12 cellular contexts compared by ENCODE assay signal in the genomic region with DNA sequence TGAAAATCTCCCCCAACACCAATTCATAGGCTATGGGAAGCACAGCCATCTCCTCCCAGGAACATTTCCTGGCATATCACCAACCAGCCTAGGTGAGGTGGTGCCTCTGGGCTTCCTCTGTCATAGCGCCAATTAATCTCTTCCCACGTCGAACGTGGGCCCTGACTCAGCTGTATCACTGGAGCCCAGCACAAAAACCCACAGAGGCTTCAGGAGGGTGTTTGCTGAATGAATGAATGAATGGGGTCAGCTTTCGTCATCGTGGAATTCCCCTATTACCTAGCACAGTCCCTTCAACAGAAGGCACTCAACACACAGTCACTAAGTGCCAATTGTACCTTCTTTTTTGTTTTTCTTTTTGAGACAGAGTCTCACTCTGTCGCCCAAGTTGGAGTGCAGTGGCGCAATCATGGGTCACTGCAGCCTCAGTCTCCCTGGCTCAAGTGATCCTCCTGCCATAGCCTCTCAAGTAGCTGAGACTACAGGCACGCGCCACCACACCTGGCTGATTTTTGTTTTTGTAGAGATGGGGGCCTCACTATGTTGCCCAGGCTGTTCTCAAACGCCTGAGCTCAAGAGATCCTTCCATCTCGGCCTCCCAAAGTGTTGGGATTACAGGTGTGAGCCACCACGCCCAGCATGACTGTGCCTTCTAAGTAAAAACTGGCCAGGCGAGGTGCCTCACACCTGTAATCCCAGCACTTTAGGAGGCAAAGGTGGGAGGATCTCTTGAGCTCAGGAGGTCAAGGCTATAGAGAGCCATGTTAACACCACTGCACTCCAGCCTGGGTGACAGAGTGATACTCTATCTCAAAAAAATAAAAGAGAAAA. TPM values are rescaled to one million over a fixed set of nuclear protein-coding genes. Genes with fewer than 3 reads are reported as not detected.
DNase-seq lines count a peak whose midpoint lies in the region; ATAC-seq and TF ChIP-seq lines count a peak whose summit lies in the region.
"Had no signal": no experiment of that assay in that cellular context is flagged by ENCODE, and none has a peak within 500 bp of the region (broad histone marks: within the 10 kb centered on the region; RNA-seq: fewer than 3 reads in every experiment).

No MANE protein-coding gene starts in this region.

- TF ChIP-seq CTCF in CD4-positive, alpha-beta T cell (IDR thresholded peaks at IDR 0.05) = no peak
- no peak for TF ChIP-seq CTCF in SU-DHL-6 (IDR thresholded peaks at IDR 0.05; ENCODE audit: insufficient read depth, low read length, poor library complexity, severe bottlenecking)

- peak; percentile 10 for ATAC-seq in CD4-positive, alpha-beta T cell (ENCODE audit: poor library complexity)
- ATAC-seq in activated naive CD8-positive, alpha-beta T cell treated with anti-CD3 and anti-CD28 coated beads, Interleukin-2, amount 50 U/mL, for 24 hours = peak; percentile 45
- no peak for ATAC-seq in HG03378 (IDR thresholded peaks at IDR 0.05; ENCODE audit: unreplicated experiment)
- ATAC-seq: left lung had no signal

- peaks cover 46% of the 10 kb centered on the region for H3K4me1 Mint-ChIP-seq in CD4-positive, alpha-beta T cell (ENCODE audit: low read depth)
- H3K4me1 Mint-ChIP-seq in activated naive CD8-positive, alpha-beta T cell treated with anti-CD3 and anti-CD28 coated beads, Interleukin-2, amount 50 U/mL, for 24 hours = peaks cover 43% of the 10 kb centered on the region

- H3K36me3 ChIP-seq in SU-DHL-6 (ENCODE audit: low read length) = no peaks in the 10 kb centered on the region
- H3K36me3 ChIP-seq: left lung had no signal

- H3K27ac ChIP-seq in CD4-positive, alpha-beta T cell (ENCODE audit: low read depth, low read length) = peak overlapping the region; percentile 87
- no peak overlapping the region for H3K27ac ChIP-seq in SU-DHL-6 (ENCODE audit: low read depth, low read length)

- peak in 7 of 10 experiments; percentile 11 to 50 (median 42) for DNase-seq in CD4-positive, alpha-beta T cell
- DNase-seq in activated naive CD8-positive, alpha-beta T cell treated with anti-CD3 and anti-CD28 coated beads, Interleukin-2, amount 50 U/mL, for 24 hours = peak; percentile 55
- DNase-seq in renal cortical epithelial cell (ENCODE audit: low read depth) (peak; percentile 69), HT-29 (ENCODE audit: low spot score) (no peak), AG08396 (ENCODE audit: low spot score) (no peak), NCI-H2081 treated with DMSO at 0.1 percent for 48 hours (lab: John Stamatoyannopoulos, UW) (no peak)
- DNase-seq: DMS79, NCI-H1930, stomach had no signal

- peak overlapping the region; percentile 98 for H3K27ac Mint-ChIP-seq in CD4-positive, alpha-beta T cell
- H3K27ac Mint-ChIP-seq in activated naive CD8-positive, alpha-beta T cell treated with anti-CD3 and anti-CD28 coated beads, Interleukin-2, amount 50 U/mL, for 24 hours = peak overlapping the region; percentile 92

- H3K9me2 ChIP-seq in SU-DHL-6 (replicated peaks; ENCODE audit: insufficient read depth, low read length) = no peaks in the 10 kb centered on the region

- peak overlapping the region; percentile 7; the same call in 1 of the 2 replicates for H3K9ac ChIP-seq in SU-DHL-6 (ENCODE audit: low read length)

- no peaks in the 10 kb centered on the region for H3K27me3 Mint-ChIP-seq in CD4-positive, alpha-beta T cell
- H3K27me3 Mint-ChIP-seq in activated naive CD8-positive, alpha-beta T cell treated with anti-CD3 and anti-CD28 coated beads, Interleukin-2, amount 50 U/mL, for 24 hours = no peaks in the 10 kb centered on the region

- H3K4me3 Mint-ChIP-seq in CD4-positive, alpha-beta T cell = peak overlapping the region; percentile 92
- peak overlapping the region; percentile 66 for H3K4me3 Mint-ChIP-seq in activated naive CD8-positive, alpha-beta T cell treated with anti-CD3 and anti-CD28 coated beads, Interleukin-2, amount 50 U/mL, for 24 hours

- POLR2A ChIA-PET in CD4-positive, alpha-beta T cell (lab: Charles Lee) = interaction anchor here (1.2 to 3.1 kb wide), 5 partner anchors 9 to 149 kb away, joined by 5 to 43 read pairs (median 7); a partner anchor contains a TSS

- intact Hi-C loops in CD4-positive, alpha-beta T cell (cut with DNase I, micrococcal nuclease) = no loop called here

- H3K9me3 Mint-ChIP-seq in CD4-positive, alpha-beta T cell = no peaks in the 10 kb centered on the region
- no peaks in the 10 kb centered on the region for H3K9me3 Mint-ChIP-seq in activated naive CD8-positive, alpha-beta T cell treated with anti-CD3 and anti-CD28 coated beads, Interleukin-2, amount 50 U/mL, for 24 hours

- H2AFZ ChIP-seq in SU-DHL-6 (ENCODE audit: low read depth, low read length, severe bottlenecking) = no peak overlapping the region

- peaks cover 2% of the 10 kb centered on the region; the same call in 1 of the 2 replicates for H3K79me2 ChIP-seq in SU-DHL-6 (ENCODE audit: insufficient read depth, low read length)

- no peak overlapping the region for H3K4me3 ChIP-seq in SU-DHL-6 (ENCODE audit: insufficient read depth, low read length, poor library complexity, severe bottlenecking)
- H3K4me3 ChIP-seq: left lung, stomach had no signal

- no peak overlapping the region for H3K4me2 ChIP-seq in SU-DHL-6 (ENCODE audit: low read depth, low read length, poor library complexity, severe bottlenecking)

- CTCF ChIA-PET in CD4-positive, alpha-beta T cell (lab: Charles Lee) = interaction anchor here (1.0 to 1.7 kb wide), 6 partner anchors 9 to 62 kb away, joined by 3 to 8 read pairs (median 4); a partner anchor contains a TSS

- H3K36me3 Mint-ChIP-seq in CD4-positive, alpha-beta T cell (ENCODE audit: low read depth) = no peaks in the 10 kb centered on the region
- no peaks in the 10 kb centered on the region for H3K36me3 Mint-ChIP-seq in activated naive CD8-positive, alpha-beta T cell treated with anti-CD3 and anti-CD28 coated beads, Interleukin-2, amount 50 U/mL, for 24 hours (ENCODE audit: low read depth)

- no peaks in the 10 kb centered on the region for H3K27me3 ChIP-seq in CD4-positive, alpha-beta T cell (ENCODE audit: control insufficient read depth, insufficient read depth, low read length)
- no peaks in the 10 kb centered on the region for H3K27me3 ChIP-seq in SU-DHL-6 (ENCODE audit: low read length)
- H3K27me3 ChIP-seq: left lung, stomach had no signal

- no peaks in the 10 kb centered on the region for H3K9me3 ChIP-seq in CD4-positive, alpha-beta T cell (ENCODE audit: control insufficient read depth, low read length)
- H3K9me3 ChIP-seq in SU-DHL-6 (ENCODE audit: insufficient read depth, low read length) = no peaks in the 10 kb centered on the region
- H3K9me3 ChIP-seq: left lung, stomach had no signal

- H4K20me1 ChIP-seq in SU-DHL-6 (ENCODE audit: low read depth, low read length) = no peaks in the 10 kb centered on the region

- no peaks in the 10 kb centered on the region for H3F3A ChIP-seq in SU-DHL-6 (ENCODE audit: insufficient read depth)

RNA-seq across cellular contexts. Expression of a gene that starts 4.1 kb away (rescaled TPM):
- total RNA-seq in CD4-positive, alpha-beta T cell = 1 to 10 TPM; 8.8 to 9.6 TPM
- 5.3 and 7.1 TPM in 2 replicates for total RNA-seq in renal cortical epithelial cell
- total RNA-seq in HT-29 (2014; rRNA removed; shearing (Covaris generic)) = 5.7 and 7.5 TPM in 2 replicates

RNA-seq across cellular contexts. Expression of a gene that starts 9.2 kb away (rescaled TPM):
- 10 to 100 TPM; 20.4 to 22.9 TPM for total RNA-seq in CD4-positive, alpha-beta T cell
- 2.6 and 6.9 TPM in 2 replicates for total RNA-seq in renal cortical epithelial cell
- 8.3 and 9.9 TPM in 2 replicates for total RNA-seq in HT-29 (2014; rRNA removed; shearing (Covaris generic))

RNA-seq across cellular contexts. Expression of a gene that starts 18.1 kb away (rescaled TPM):
- total RNA-seq in CD4-positive, alpha-beta T cell = 1 to 10 TPM; 6.6 to 7.7 TPM
- total RNA-seq in renal cortical epithelial cell = 3.5 and 9.1 TPM in 2 replicates
- total RNA-seq in HT-29 (2014; rRNA removed; shearing (Covaris generic)) = 7.7 and 12.2 TPM in 2 replicates

RNA-seq across cellular contexts. Expression of a gene that starts 32.7 kb away (rescaled TPM):
- total RNA-seq in CD4-positive, alpha-beta T cell = 1 to 10 TPM; 6.3 to 6.7 TPM
- 7.5 and 11.7 TPM in 2 replicates for total RNA-seq in renal cortical epithelial cell
- total RNA-seq in HT-29 (2014; rRNA removed; shearing (Covaris generic)) = 7.9 and 8.8 TPM in 2 replicates

RNA-seq across cellular contexts. Expression of a gene that starts 41.0 kb away (rescaled TPM):
- total RNA-seq in CD4-positive, alpha-beta T cell = 1 to 10 TPM; 3.9 to 4.1 TPM
- 22.4 and 24.0 TPM in 2 replicates for total RNA-seq in renal cortical epithelial cell
- total RNA-seq in HT-29 (2014; rRNA removed; shearing (Covaris generic)) = 47.1 and 47.9 TPM in 2 replicates

Comparison
In these comparisons a context has a peak if more than half of its experiments do, and no peak if none do; other contexts are left out.
1. DNase-seq: peak in CD4-positive, alpha-beta T cell (7 of 10), activated naive CD8-positive, alpha-beta T cell treated with anti-CD3 and anti-CD28 coated beads, Interleukin-2, amount 50 U/mL, for 24 hours (single experiment) and renal cortical epithelial cell (single experiment); none in HT-29 (single experiment), AG08396 (single experiment) and NCI-H2081 treated with DMSO at 0.1 percent for 48 hours (single experiment).